ENCODE assay signal across 8 cellular contexts in the genomic region with DNA sequence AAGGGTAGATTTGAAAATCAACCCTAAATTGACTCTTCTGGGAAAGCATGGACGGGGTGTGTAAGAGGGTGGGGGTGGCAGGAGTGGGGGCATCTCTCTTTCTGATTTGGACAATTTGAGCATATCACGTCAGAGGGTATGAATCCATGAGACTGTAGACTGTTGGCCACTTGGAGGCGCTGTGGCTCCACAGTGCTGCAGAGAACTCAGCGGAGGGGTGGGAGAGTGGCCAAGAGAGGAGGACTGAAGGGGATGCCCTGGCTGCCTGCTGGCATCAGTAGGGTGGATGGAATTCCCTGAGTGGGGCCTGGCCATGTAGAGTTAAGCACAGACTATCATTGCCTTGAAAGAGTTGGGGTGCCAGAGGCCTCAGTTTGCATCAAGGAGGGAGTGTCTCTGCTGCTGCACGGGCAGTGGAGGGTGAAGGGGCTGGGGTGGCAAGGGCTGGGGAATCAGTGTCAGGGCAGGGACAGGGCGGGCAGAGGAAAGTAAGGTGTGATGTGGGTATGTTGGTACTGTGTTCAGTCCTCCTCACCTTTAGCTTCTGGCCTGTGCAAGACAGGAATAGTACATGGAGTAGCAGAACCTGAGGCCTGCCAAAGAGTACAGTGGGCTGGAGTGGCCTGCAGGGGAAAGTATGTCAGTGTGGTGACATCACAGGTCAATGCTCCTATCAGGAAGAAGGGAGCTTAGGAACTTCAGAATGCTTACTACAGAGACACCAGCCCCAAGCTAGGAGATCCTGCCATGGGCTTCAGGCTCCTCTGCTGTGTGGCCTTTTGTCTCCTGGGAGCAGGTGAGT.
DNase-seq lines count a peak whose midpoint lies in the region; ATAC-seq and TF ChIP-seq lines count a peak whose summit lies in the region.

No MANE protein-coding gene starts in this region.

- no peak for DNase-seq in AG04450 (ENCODE audit: low read depth, low spot score)
- DNase-seq in HEK293T (ENCODE audit: extremely low spot score): peak; percentile 46
- no peak for DNase-seq in epithelial cell of esophagus (ENCODE audit: low read depth)
- peak; percentile 23 to 39 for DNase-seq in stimulated activated CD8-positive, alpha-beta memory T cell treated with anti-CD3 and anti-CD28 coated beads, Interleukin-2, amount 100 ng/mL, for 48 hours (ENCODE audit: low read depth in 2 of 2)
- DNase-seq in NK-92 treated with Interleukin-12 subunit alpha and Interleukin-12 subunit beta, amount 100 ng/mL, for 24 hours (lab: John Stamatoyannopoulos, UW): no peak

- H3K4me3 ChIP-seq in AG04450 (ENCODE audit: low read depth, low read length) (no peak overlapping the region), WI38 (ENCODE audit: low read depth, low read length) (no peak overlapping the region), epithelial cell of esophagus (ENCODE audit: low read length) (no peak overlapping the region)

- POLR2A ChIA-PET in AG04450 (lab: Yijun Ruan, JAX) (no interaction called here), HEK293T (lab: Yijun Ruan, JAX) (no interaction called here)

- H3K27me3 ChIP-seq in AG04450 (ENCODE audit: control insufficient read depth, insufficient read depth, low read length): no peaks in the 10 kb centered on the region

- H3K27ac ChIP-seq in AG04450 (ENCODE audit: low read depth, low read length): no peak overlapping the region

- ATAC-seq in GM21381 (IDR thresholded peaks at IDR 0.05; ENCODE audit: unreplicated experiment) (no peak), GM21526 (IDR thresholded peaks at IDR 0.05; ENCODE audit: low FRiP score, unreplicated experiment) (no peak)

- no peaks in the 10 kb centered on the region for H3K9me3 ChIP-seq in AG04450 (ENCODE audit: control insufficient read depth, insufficient read depth, low read length)

- CTCF ChIA-PET in AG04450 (lab: Charles Lee): interaction anchor here (0.6 to 1.3 kb wide), 3 partner anchors 22 to 453 kb away, joined by 3 to 4 read pairs (median 4); no protein-coding TSS in a partner anchor
- CTCF ChIA-PET in HEK293T (lab: Yijun Ruan, JAX): interaction anchor here (0.7 to 1.0 kb wide), 3 partner anchors 9 to 17 kb away, joined by 3 to 4 read pairs (median 3); no protein-coding TSS in a partner anchor

- TF ChIP-seq CTCF in AG04450 (IDR thresholded peaks at IDR 0.05; ENCODE audit: low read depth, low read length) (peak; percentile 37), WI38 (IDR thresholded peaks at IDR 0.05; ENCODE audit: low read depth, low read length) (peak; percentile 58), epithelial cell of esophagus (IDR thresholded peaks at IDR 0.05; ENCODE audit: insufficient read depth, low read depth, low read length, missing control alignments) (peak; percentile 25)

TF ChIP-seq in HEK293T, 16 proteins besides CTCF, POLR2A, EP300 and RAD21:
- TF ChIP-seq ZNF384 (IDR thresholded peaks at IDR 0.05) (no peak), SP1 (IDR thresholded peaks at IDR 0.05) (no peak), BHLHE40 (IDR thresholded peaks at IDR 0.05; ENCODE audit: borderline replicate concordance) (no peak), HDGF (IDR thresholded peaks at IDR 0.05; ENCODE audit: borderline replicate concordance) (no peak), CTBP1 (IDR thresholded peaks at IDR 0.05; ENCODE audit: borderline replicate concordance) (no peak), SUZ12 (IDR thresholded peaks at IDR 0.05) (no peak)
- TF ChIP-seq, protein P1, sequence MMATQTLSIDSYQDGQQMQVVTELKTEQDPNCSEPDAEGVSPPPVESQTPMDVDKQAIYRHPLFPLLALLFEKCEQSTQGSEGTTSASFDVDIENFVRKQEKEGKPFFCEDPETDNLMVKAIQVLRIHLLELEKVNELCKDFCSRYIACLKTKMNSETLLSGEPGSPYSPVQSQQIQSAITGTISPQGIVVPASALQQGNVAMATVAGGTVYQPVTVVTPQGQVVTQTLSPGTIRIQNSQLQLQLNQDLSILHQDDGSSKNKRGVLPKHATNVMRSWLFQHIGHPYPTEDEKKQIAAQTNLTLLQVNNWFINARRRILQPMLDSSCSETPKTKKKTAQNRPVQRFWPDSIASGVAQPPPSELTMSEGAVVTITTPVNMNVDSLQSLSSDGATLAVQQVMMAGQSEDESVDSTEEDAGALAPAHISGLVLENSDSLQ (IDR thresholded peaks at IDR 0.05): no peak
TF ChIP-seq in HEK293T: peak in this region for 0.

Comparison
In these comparisons a context has a peak if more than half of its experiments do, and no peak if none do; other contexts are left out.
1. DNase-seq: peak in HEK293T (single experiment) and stimulated activated CD8-positive, alpha-beta memory T cell treated with anti-CD3 and anti-CD28 coated beads, Interleukin-2, amount 100 ng/mL, for 48 hours (2 of 2); none in AG04450 (single experiment), epithelial cell of esophagus (single experiment) and NK-92 treated with Interleukin-12 subunit alpha and Interleukin-12 subunit beta, amount 100 ng/mL, for 24 hours (single experiment).
2. Peak in every context shown above with its lines, with median percentiles within 50 percentile points of each other: CTCF ChIP-seq.